ENCODE assay signal across 36 cellular contexts in the genomic region with DNA sequence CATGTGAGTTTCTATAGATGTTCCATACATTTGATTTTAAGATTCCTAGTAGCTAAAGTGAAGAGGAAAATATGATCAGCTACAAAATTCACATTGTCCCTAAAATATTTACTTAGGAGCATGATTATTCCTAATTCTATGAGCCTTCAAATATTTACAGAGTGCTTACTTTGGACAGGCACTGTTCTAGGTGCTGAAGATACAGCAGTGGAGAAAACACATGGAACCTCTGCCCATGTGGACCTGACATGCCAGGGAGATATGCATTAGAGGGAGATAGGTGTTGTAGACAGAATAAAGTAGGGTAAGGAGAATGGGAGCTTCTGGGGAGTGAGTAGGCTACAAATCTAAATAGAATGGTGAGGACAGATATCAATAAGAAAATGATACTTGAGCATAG.
DNase-seq lines count a peak whose midpoint lies in the region; ATAC-seq, FAIRE-seq and TF ChIP-seq lines count a peak whose summit lies in the region.
"Had no signal": no experiment of that assay in that cellular context is flagged by ENCODE, and none has a peak within 500 bp of the region (broad histone marks: within the 10 kb centered on the region; RNA-seq: fewer than 3 reads in every experiment).

No MANE protein-coding gene starts in this region.

- no peak for DNase-seq in SK-N-SH
- DNase-seq in A549 (ENCODE audit: low read depth in 1 of 2, low spot score in 1 of 2): no peak
- DNase-seq in astrocyte (ENCODE audit: low read depth): no peak
- DNase-seq in GM19238 (ENCODE audit: insufficient read length, low spot score): no peak
- no peak for DNase-seq in caudate nucleus (lab: John Stamatoyannopoulos, UW)
- DNase-seq in H7: no peak
- DNase-seq: 8988T; ACHN; AML-193; BE2C; C1 segment of cervical spinal cord; Caco-2; Calu3; CD4-positive, alpha-beta memory T cell; CD4-positive, alpha-beta T cell; CD4-positive, CD25-positive, alpha-beta regulatory T cell; CD8-positive, alpha-beta memory T cell; CD8-positive, alpha-beta T cell; COR-L47; DMS 273 treated with DMSO at 0.1 percent for 48 hours; DMS153; DMS53; DMS79; DMS79 treated with DMSO at 0.1 percent for 48 hours; DND-41; EL had no signal

- no peaks in the 10 kb centered on the region for H3K4me1 Mint-ChIP-seq in astrocyte (ENCODE audit: low read depth, unreplicated experiment)
- H3K4me1 Mint-ChIP-seq: CD14-positive monocyte; CD4-positive, alpha-beta memory T cell; CD4-positive, CD25-positive, alpha-beta regulatory T cell; CD8-positive, alpha-beta memory T cell had no signal

- no peaks in the 10 kb centered on the region for H3K79me2 ChIP-seq in SK-N-SH (ENCODE audit: insufficient read depth)
- H3K79me2 ChIP-seq in astrocyte (ENCODE audit: insufficient read depth, low read length): no peaks in the 10 kb centered on the region

- H3K4me3 Mint-ChIP-seq in astrocyte (ENCODE audit: unreplicated experiment): no peak overlapping the region
- H3K4me3 Mint-ChIP-seq: B cell; CD14-positive monocyte; CD4-positive, alpha-beta memory T cell; CD4-positive, alpha-beta T cell; CD4-positive, CD25-positive, alpha-beta regulatory T cell; CD8-positive, alpha-beta memory T cell; CD8-positive, alpha-beta T cell had no signal

- no peak overlapping the region for H3K4me2 ChIP-seq in SK-N-SH
- H3K4me2 ChIP-seq in A549: no peak overlapping the region
- no peak overlapping the region for H3K4me2 ChIP-seq in astrocyte (ENCODE audit: low read length)
- H3K4me2 ChIP-seq: BLaER1; BLaER1 treated with 17β-estradiol and CSF1 and Interleukin-3, amounts not matched to agents 10 nM and 100 nM had no signal

- H3K4me3 ChIP-seq in SK-N-SH (ENCODE audit: low read depth in 2 of 2, low read length in 1 of 2) (no peak overlapping the region), A549 (no peak overlapping the region), astrocyte (ENCODE audit: insufficient read depth, low read depth, low read length) (no peak overlapping the region), H7 (ENCODE audit: insufficient read depth, low read depth, low read length) (no peak overlapping the region)
- H3K4me3 ChIP-seq: BLaER1; BLaER1 treated with 17β-estradiol and CSF1 and Interleukin-3, amounts not matched to agents 10 nM and 100 nM had no signal

- no peak for TF ChIP-seq CTCF in SK-N-SH (IDR thresholded peaks at IDR 0.05)
- no peak for TF ChIP-seq CTCF in A549 (IDR thresholded peaks at IDR 0.05)
- TF ChIP-seq CTCF in astrocyte (IDR thresholded peaks at IDR 0.05; ENCODE audit: insufficient read depth, low read depth, low read length): no peak

- no peaks in the 10 kb centered on the region for H3K9me2 ChIP-seq in SK-N-SH

- H3K9me3 Mint-ChIP-seq in astrocyte (ENCODE audit: unreplicated experiment): peaks cover 9% of the 10 kb centered on the region

- H3K9me3 ChIP-seq in SK-N-SH: peaks cover 20% of the 10 kb centered on the region; the same call in 1 of the 2 replicates
- H3K9me3 ChIP-seq in A549: peaks cover 13% of the 10 kb centered on the region; the same call in 1 of the 3 replicates
- H3K9me3 ChIP-seq in astrocyte (ENCODE audit: insufficient read depth, low read depth, low read length): no peaks in the 10 kb centered on the region
- H3K9me3 ChIP-seq: BE2C had no signal

- no peak overlapping the region for H3K27ac Mint-ChIP-seq in astrocyte (ENCODE audit: unreplicated experiment)
- H3K27ac Mint-ChIP-seq: B cell; CD14-positive monocyte; CD4-positive, alpha-beta memory T cell; CD4-positive, alpha-beta T cell; CD4-positive, CD25-positive, alpha-beta regulatory T cell; CD8-positive, alpha-beta memory T cell; CD8-positive, alpha-beta T cell had no signal

- H3K36me3 Mint-ChIP-seq in astrocyte (ENCODE audit: low read depth, unreplicated experiment): no peaks in the 10 kb centered on the region
- H3K36me3 Mint-ChIP-seq: CD14-positive monocyte; CD4-positive, CD25-positive, alpha-beta regulatory T cell; CD8-positive, alpha-beta memory T cell had no signal

- H3K9ac ChIP-seq in SK-N-SH (no peak overlapping the region), astrocyte (ENCODE audit: low read length) (no peak overlapping the region)
- H3K9ac ChIP-seq: BLaER1; BLaER1 treated with 17β-estradiol and CSF1 and Interleukin-3, amounts not matched to agents 10 nM and 100 nM had no signal

- TF ChIP-seq EP300 in SK-N-SH (IDR thresholded peaks at IDR 0.05; ENCODE audit: borderline replicate concordance in 1 of 2, low read depth in 1 of 2, low read length in 1 of 2) (no peak), A549 (IDR thresholded peaks at IDR 0.05) (no peak), Ishikawa (IDR thresholded peaks at IDR 0.05; ENCODE audit: borderline replicate concordance) (no peak)

- no peaks in the 10 kb centered on the region for H3F3A ChIP-seq in SK-N-SH (replicated peaks; ENCODE audit: insufficient read depth)

- no peak overlapping the region for H2AFZ ChIP-seq in SK-N-SH (ENCODE audit: low read depth)
- no peak overlapping the region for H2AFZ ChIP-seq in astrocyte (ENCODE audit: low read depth, low read length)

- no peaks in the 10 kb centered on the region for H3K27me3 ChIP-seq in SK-N-SH (ENCODE audit: insufficient read depth)
- no peaks in the 10 kb centered on the region for H3K27me3 ChIP-seq in astrocyte (ENCODE audit: insufficient read depth, low read length)
- H3K27me3 ChIP-seq in H7 (ENCODE audit: control insufficient read depth, insufficient read depth, low read length): no peaks in the 10 kb centered on the region
- H3K27me3 ChIP-seq: BE2C; BLaER1; BLaER1 treated with 17β-estradiol and CSF1 and Interleukin-3, amounts not matched to agents 10 nM and 100 nM had no signal

- no peaks in the 10 kb centered on the region for H4K20me1 ChIP-seq in SK-N-SH (ENCODE audit: insufficient read depth)
- H4K20me1 ChIP-seq in astrocyte (ENCODE audit: insufficient read depth, low read length): no peaks in the 10 kb centered on the region
- H4K20me1 ChIP-seq: BLaER1; BLaER1 treated with 17β-estradiol and CSF1 and Interleukin-3, amounts not matched to agents 10 nM and 100 nM had no signal

- CTCF ChIA-PET in SK-N-SH (lab: Yijun Ruan, JAX) (no interaction called here), A549 (lab: Yijun Ruan, JAX) (no interaction called here)

- H3K4me1 ChIP-seq in SK-N-SH (ENCODE audit: control insufficient read depth in 1 of 2, insufficient read depth in 2 of 2, low read depth in 1 of 2, low read length in 1 of 2) (no peaks in the 10 kb centered on the region), A549 (no peaks in the 10 kb centered on the region), astrocyte (ENCODE audit: insufficient read depth, low read length) (no peaks in the 10 kb centered on the region)
- H3K4me1 ChIP-seq: BE2C; BLaER1; BLaER1 treated with 17β-estradiol and CSF1 and Interleukin-3, amounts not matched to agents 10 nM and 100 nM; Caco-2 had no signal

- ATAC-seq in SK-N-SH treated with all-trans-retinoic acid at 6 μM for 48 hours: no peak
- no peak for ATAC-seq in A549
- ATAC-seq: CD8-positive, alpha-beta T cell had no signal

- H3K27ac ChIP-seq in SK-N-SH (ENCODE audit: low read depth in 2 of 2, low read length in 1 of 2) (no peak overlapping the region), A549 (no peak overlapping the region), astrocyte (ENCODE audit: low read depth, low read length) (no peak overlapping the region), caudate nucleus (ENCODE audit: low read depth, low read length) (no peak overlapping the region)
- H3K27ac ChIP-seq: 22Rv1; BLaER1; BLaER1 treated with 17β-estradiol and CSF1 and Interleukin-3, amounts not matched to agents 10 nM and 100 nM; C4-2B had no signal

- H3K27me3 Mint-ChIP-seq in astrocyte (ENCODE audit: low read depth, unreplicated experiment): no peaks in the 10 kb centered on the region
- H3K27me3 Mint-ChIP-seq: B cell; CD4-positive, alpha-beta T cell; CD4-positive, CD25-positive, alpha-beta regulatory T cell; CD8-positive, alpha-beta memory T cell had no signal

- POLR2A ChIA-PET in SK-N-SH (lab: Yijun Ruan, JAX) (no interaction called here), A549 (lab: Yijun Ruan, JAX) (no interaction called here)

- no peak for TF ChIP-seq POLR2A in A549 (IDR thresholded peaks at IDR 0.05; ENCODE audit: low read length)

- no peak for FAIRE-seq in A549 (lab: Jason Lieb, UNC)
- peak; percentile 45 for FAIRE-seq in astrocyte (lab: Jason Lieb, UNC)
- FAIRE-seq: A204.1, D721Med had no signal

- TF ChIP-seq RAD21 in SK-N-SH (IDR thresholded peaks at IDR 0.05; ENCODE audit: low read length): no peak
- no peak for TF ChIP-seq RAD21 in A549 (conservative IDR thresholded peaks at IDR 0.05 in 1 of 2, IDR thresholded peaks at IDR 0.05 in 1 of 2)
- no peak for TF ChIP-seq RAD21 in Ishikawa (IDR thresholded peaks at IDR 0.05; ENCODE audit: low read depth)

- H3K36me3 ChIP-seq in SK-N-SH (replicated peaks in 1 of 2; ENCODE audit: control insufficient read depth in 1 of 2, insufficient read depth in 2 of 2, low read length in 1 of 2) (no peaks in the 10 kb centered on the region), astrocyte (ENCODE audit: insufficient read depth, low read length) (no peaks in the 10 kb centered on the region), H7 (replicated peaks; ENCODE audit: control insufficient read depth, insufficient read depth, low read length) (no peaks in the 10 kb centered on the region)
- H3K36me3 ChIP-seq: BE2C; BLaER1; BLaER1 treated with 17β-estradiol and CSF1 and Interleukin-3, amounts not matched to agents 10 nM and 100 nM had no signal

TF ChIP-seq in SK-N-SH, 30 proteins besides CTCF, POLR2A, EP300 and RAD21 (continues in another document):
- TF ChIP-seq NRF1 (IDR thresholded peaks at IDR 0.05; ENCODE audit: low read depth, low read length) (no peak), GATA2 (CRISPR knock-in tag; IDR thresholded peaks at IDR 0.05) (no peak)

TF ChIP-seq in SK-N-SH treated with all-trans-retinoic acid at 6 μM for 48 hours, 23 proteins besides CTCF, POLR2A, EP300 and RAD21 (continues in another document):
- no peak for TF ChIP-seq BACH2 (CRISPR knock-in tag; IDR thresholded peaks at IDR 0.05; ENCODE audit: borderline replicate concordance)
- no peak for TF ChIP-seq RARB (CRISPR knock-in tag; IDR thresholded peaks at IDR 0.05)
- TF ChIP-seq ZNF565 (CRISPR knock-in tag; conservative IDR thresholded peaks at IDR 0.05; ENCODE audit: low read depth): no peak
- TF ChIP-seq ESRRG (CRISPR knock-in tag; IDR thresholded peaks at IDR 0.05): no peak

TF ChIP-seq in A549, 52 proteins besides CTCF, POLR2A, EP300 and RAD21 (continues in another document):
- TF ChIP-seq HOXA7 (CRISPR knock-in tag; IDR thresholded peaks at IDR 0.05): no peak

TF ChIP-seq in Ishikawa, 13 proteins besides CTCF, POLR2A, EP300 and RAD21 (continues in another document):
- TF ChIP-seq CEBPB (IDR thresholded peaks at IDR 0.05): no peak

Comparison
In these comparisons a context has a peak if more than half of its experiments do, and no peak if none do; other contexts are left out.
1. Of the 12 proteins assayed by ChIP-seq in both A549 and SK-N-SH: peak only in A549: none; only in SK-N-SH: none; in both: REST; in neither: 11.